In genomic region chr5:109410389-109411174, GRCh38 we compare ENCODE assay signal across 8 cellular contexts. TPM values are rescaled to one million over a fixed set of nuclear protein-coding genes. Genes with fewer than 3 reads are reported as not detected.
DNase-seq lines count a peak whose midpoint lies in the region; ATAC-seq and TF ChIP-seq lines count a peak whose summit lies in the region.

No MANE protein-coding gene starts in this region.

- ATAC-seq in GM18870 (IDR thresholded peaks at IDR 0.05; ENCODE audit: unreplicated experiment) = peak; percentile 21
- peak; percentile 24 for ATAC-seq in HG03439 (IDR thresholded peaks at IDR 0.05; ENCODE audit: unreplicated experiment)

- H3K4me3 ChIP-seq in AG09309 (ENCODE audit: control insufficient read depth, low read depth, low read length) = peak overlapping the region; percentile 36
- peak overlapping the region; percentile 67 to 96 (median 86) for H3K4me3 ChIP-seq in Peyer's patch
- H3K4me3 ChIP-seq in foreskin fibroblast (ENCODE audit: low read depth in 1 of 2, low read length in 2 of 2) = peak overlapping the region; percentile 53 to 68
- peak overlapping the region in 2 of 3 donors; percentile 44 to 45 for H3K4me3 ChIP-seq in thyroid gland (replicated peaks in 1 of 3)

- H3K27me3 ChIP-seq in Peyer's patch = no peaks in the 10 kb centered on the region
- H3K27me3 ChIP-seq in thyroid gland = no peaks in the 10 kb centered on the region

- peaks cover 0 to 23% (median 5%) of the 10 kb centered on the region in 4 donors for H3K4me1 ChIP-seq in Peyer's patch
- peaks cover 10 to 18% of the 10 kb centered on the region in 2 donors for H3K4me1 ChIP-seq in thyroid gland

- H3K4me3 Mint-ChIP-seq in nephron progenitor cell = peak overlapping the region; percentile 100

- DNase-seq in AG09309 (ENCODE audit: low read depth) (peak; percentile 33), Peyer's patch (peak; percentile 73 to 91 (median 86)), foreskin fibroblast (peak; percentile 84 to 94), nephron progenitor cell (peak; percentile 79), thyroid gland (peak; percentile 67 to 72)
- peak; percentile 4 for DNase-seq in activated gamma-delta T cell treated with anti-CD3 and anti-CD28 coated beads, Interleukin-2, amount 50 U/mL, for 16 hours (ENCODE audit: low read depth)

- no peaks in the 10 kb centered on the region for H3K27me3 Mint-ChIP-seq in nephron progenitor cell (ENCODE audit: low read depth, poor library complexity)

- peaks cover 13% of the 10 kb centered on the region for H3K36me3 Mint-ChIP-seq in nephron progenitor cell (ENCODE audit: low read depth)

- H3K27ac Mint-ChIP-seq in nephron progenitor cell = peak overlapping the region; percentile 99

- H3K9me3 Mint-ChIP-seq in nephron progenitor cell = peaks cover 26% of the 10 kb centered on the region

- H3K27ac ChIP-seq in Peyer's patch = peak overlapping the region; percentile 96 to 99 (median 98)
- peak overlapping the region; percentile 97 to 100 (median 98) for H3K27ac ChIP-seq in thyroid gland

- H3K9me3 ChIP-seq in Peyer's patch (no peaks in the 10 kb centered on the region), thyroid gland (no peaks in the 10 kb centered on the region)

- intact Hi-C loops in thyroid gland (cut with DNase I) = no loop called here

- WGBS in thyroid gland, 2 donors = 2% methylated on average over 26 of the region's 26 CpGs

- peaks cover 56% of the 10 kb centered on the region for H3K4me1 Mint-ChIP-seq in nephron progenitor cell

- H3K36me3 ChIP-seq in Peyer's patch (no peaks in the 10 kb centered on the region), thyroid gland (no peaks in the 10 kb centered on the region)

- TF ChIP-seq POLR2A in Peyer's patch (IDR thresholded peaks at IDR 0.05) (no peak), thyroid gland (IDR thresholded peaks at IDR 0.05) (no peak)

- TF ChIP-seq CTCF in AG09309 (IDR thresholded peaks at IDR 0.05; ENCODE audit: control insufficient read depth, insufficient read depth, low read depth, low read length, missing control alignments) (no peak), Peyer's patch (IDR thresholded peaks at IDR 0.05) (peak in 1 of 6 experiments; percentile 1), foreskin fibroblast (IDR thresholded peaks at IDR 0.05; ENCODE audit: low read depth, low read length) (no peak), nephron progenitor cell (IDR thresholded peaks at IDR 0.05) (no peak), thyroid gland (IDR thresholded peaks at IDR 0.05) (peak in 2 of 6 experiments; percentile 12 to 39)

RNA-seq across cellular contexts. Expression of gene PJA2, which starts 0.8 kb away (rescaled TPM):
- total RNA-seq in Peyer's patch = 10 to 100 TPM; 40.6 to 68.5 (median 51.6) TPM
- 100 to 1,000 TPM; 107 to 188 (median 153) TPM for total RNA-seq in thyroid gland

Comparison
In these comparisons a context has a peak if more than half of its experiments do, and no peak if none do; other contexts are left out.
1. Peak in every context shown above with its lines: DNase-seq, ATAC-seq, H3K4me3 ChIP-seq and H3K27ac ChIP-seq.
2. DNase-seq: peak in every context shown above with its lines; median percentile 89 in foreskin fibroblast; 86 in Peyer's patch; 79 in nephron progenitor cell; 70 in thyroid gland; 33 in AG09309; 4 in activated gamma-delta T cell treated with anti-CD3 and anti-CD28 coated beads, Interleukin-2, amount 50 U/mL, for 16 hours.
3. H3K4me3 ChIP-seq: peak in every context shown above with its lines; median percentile 86 in Peyer's patch; 60 in foreskin fibroblast; 44 in thyroid gland; 36 in AG09309.